31 cellular contexts compared by ENCODE assay signal in genomic region chr4:84327526-84327925, GRCh38.
"Had no signal": no experiment of that assay in that cellular context is flagged by ENCODE, and none has a peak within 500 bp of the region (broad histone marks: within the 10 kb centered on the region; RNA-seq: fewer than 3 reads in every experiment).

No MANE protein-coding gene starts in this region.

- H3K4me3 ChIP-seq: adrenal gland, body of pancreas, breast epithelium had no signal

- H3K27me3 ChIP-seq: adrenal gland, body of pancreas, brain microvascular endothelial cell, breast epithelium had no signal

- H3K4me1 ChIP-seq: adrenal gland, body of pancreas, breast epithelium had no signal

- H3K36me3 ChIP-seq: adrenal gland, brain microvascular endothelial cell, breast epithelium had no signal

- H3K27ac ChIP-seq: adrenal gland, body of pancreas, brain microvascular endothelial cell, breast epithelium, VCaP had no signal

- H3K9me3 ChIP-seq: adrenal gland, body of pancreas, breast epithelium had no signal

- DNase-seq: activated B cell treated with CpG ODN at 0.5 μM for 24 hours; activated CD4-positive, alpha-beta memory T cell treated with anti-CD3 and anti-CD28 coated beads for 36 hours; activated CD4-positive, alpha-beta T cell treated with anti-CD3 and anti-CD28 coated beads for 4 hours; activated CD4-positive, alpha-beta T cell treated with anti-CD3 and anti-CD28 coated beads, Interleukin-2, amount 10 ng/mL, durations not matched to agents 24 days and 14 days; activated CD4-positive, alpha-beta T cell treated with anti-CD3 and anti-CD28 coated beads, Interleukin-2, amount 50 U/mL, for 1 hour; activated CD4-positive, alpha-beta T cell treated with anti-CD3 and anti-CD28 coated beads, Interleukin-2, amount 50 U/mL, for 4 hours; activated CD4-positive, CD25-positive, alpha-beta regulatory T cell treated with anti-CD3 and anti-CD28 coated beads, Interleukin-2, amount 50 U/mL, for 72 hours; activated CD8-positive, alpha-beta memory T cell treated with anti-CD3 and anti-CD28 coated beads, Interleukin-2, amount 50 U/mL, for 4 hours; activated CD8-positive, alpha-beta T cell treated with anti-CD3 and anti-CD28 coated beads for 36 hours; activated effector memory CD4-positive, alpha-beta T cell treated with anti-CD3 and anti-CD28 coated beads, Interleukin-2, amount 50 U/mL, for 16 hours; activated gamma-delta T cell treated with Interleukin-2 at 50 U/mL for 16 hours; activated naive CD4-positive, alpha-beta T cell; activated naive CD4-positive, alpha-beta T cell treated with anti-CD3 and anti-CD28 coated beads for 36 hours; activated naive CD4-positive, alpha-beta T cell treated with anti-CD3 and anti-CD28 coated beads, Interleukin-2, amount 50 U/mL, for 16 hours; activated naive CD8-positive, alpha-beta T cell treated with anti-CD3 and anti-CD28 coated beads for 36 hours; activated T-cell treated with anti-CD3 and anti-CD28 coated beads for 4 hours; activated T-cell treated with anti-CD3 and anti-CD28 coated beads, Interleukin-2, amount 50 U/mL, for 1 hour; activated T-cell treated with anti-CD3 and anti-CD28 coated beads, Interleukin-2, amount 50 U/mL, for 4 hours; activated T-cell treated with anti-CD3 and anti-CD28 coated beads, Interleukin-2, amount 50 U/mL, for 72 hours; adrenal gland; amniotic stem cell; aorta; body of pancreas; brain microvascular endothelial cell; central memory CD4-positive, alpha-beta T cell; T-helper 17 cell; T-helper 9 cell had no signal

- ATAC-seq: activated CD8-positive, alpha-beta T cell treated with anti-CD3 and anti-CD28 coated beads for 36 hours; activated naive CD4-positive, alpha-beta T cell treated with anti-CD3 and anti-CD28 coated beads, Interleukin-2, amount 50 U/mL, for 72 hours; activated T-cell treated with anti-CD3 and anti-CD28 coated beads, Interleukin-2, amount 50 U/mL, for 4 hours; activated T-cell treated with anti-CD3 and anti-CD28 coated beads, Interleukin-2, amount 50 U/mL, for 72 hours; activated T-helper 17 cell treated with anti-CD3 and anti-CD28 coated beads, Interleukin-2, amount 50 U/mL, for 72 hours; body of pancreas; T-helper 17 cell had no signal
